1 cellular context compared by ENCODE assay signal in genomic region chr18:63936932-63937393, GRCh38.
A peak's percentile ranks its signal among the peaks of the same experiment; 100 is the strongest.
TF ChIP-seq lines count a peak whose summit lies in the region.

No MANE protein-coding gene starts in this region.

TF ChIP-seq in GM12878, 131 proteins besides CTCF, POLR2A, EP300 and RAD21:
- TF ChIP-seq IKZF1 (conservative IDR thresholded peaks at IDR 0.05) (peak; percentile 23; the same call in 1 of the 2 replicates), IRF4 (IDR thresholded peaks at IDR 0.05; ENCODE audit: low read depth, low read length) (0 out of 2 replicates have a peak, but pooled peaks have one; percentile 34), EZH2 (IDR thresholded peaks at IDR 0.05; ENCODE audit: borderline replicate concordance, control insufficient read depth, low read depth, low read length) (no peak), TCF12 (IDR thresholded peaks at IDR 0.05; ENCODE audit: low read depth, low read length) (peak; percentile 68; the same call in 1 of the 2 replicates), RUNX3 (IDR thresholded peaks at IDR 0.05; ENCODE audit: low read length) (peak; percentile 47; the same call in 1 of the 2 replicates), DPF2 (IDR thresholded peaks at IDR 0.05) (0 out of 2 replicates have a peak, but pooled peaks have one; percentile 31), MEF2B (IDR thresholded peaks at IDR 0.05; ENCODE audit: partially characterized antibody, poor library complexity, severe bottlenecking) (no peak), MYB (IDR thresholded peaks at IDR 0.05; ENCODE audit: borderline replicate concordance, low read depth, low read length) (no peak), ETV6 (conservative IDR thresholded peaks at IDR 0.05 in 1 of 2, IDR thresholded peaks at IDR 0.05 in 1 of 2; ENCODE audit: borderline replicate concordance in 1 of 2, low read depth in 1 of 2) (peak in 1 of 2 experiments; percentile 47; a peak in 1 of 4 replicates), MEF2A (IDR thresholded peaks at IDR 0.05; ENCODE audit: insufficient read depth, low read depth, low read length) (no peak), ATF2 (IDR thresholded peaks at IDR 0.05; ENCODE audit: low read length) (no peak), GATAD2B (conservative IDR thresholded peaks at IDR 0.05; ENCODE audit: low read depth) (peak; percentile 52), JUNB (IDR thresholded peaks at IDR 0.05) (peak; percentile 49), TCF3 (IDR thresholded peaks at IDR 0.05; ENCODE audit: borderline replicate concordance, insufficient read depth, low read depth, low read length) (0 out of 2 replicates have a peak, but pooled peaks have one; percentile 70), IRF3 (IDR thresholded peaks at IDR 0.05) (no peak), IKZF2 (IDR thresholded peaks at IDR 0.05) (peak; percentile 13 to 26; a peak in 1 of 4 replicates), SPI1 (IDR thresholded peaks at IDR 0.05; ENCODE audit: borderline replicate concordance, insufficient read depth, low read depth, low read length) (peak; percentile 73), CREM (IDR thresholded peaks at IDR 0.05; ENCODE audit: low read depth) (peak; percentile 30; the same call in 1 of the 2 replicates), CEBPB (IDR thresholded peaks at IDR 0.05; ENCODE audit: borderline replicate concordance in 1 of 2, low read depth in 2 of 2, low read length in 2 of 2) (no peak), RELB (IDR thresholded peaks at IDR 0.05; ENCODE audit: low read depth) (no peak), EED (IDR thresholded peaks at IDR 0.05; ENCODE audit: low read depth) (peak; percentile 83)
